8 cellular contexts compared by ENCODE assay signal in the genomic region with DNA sequence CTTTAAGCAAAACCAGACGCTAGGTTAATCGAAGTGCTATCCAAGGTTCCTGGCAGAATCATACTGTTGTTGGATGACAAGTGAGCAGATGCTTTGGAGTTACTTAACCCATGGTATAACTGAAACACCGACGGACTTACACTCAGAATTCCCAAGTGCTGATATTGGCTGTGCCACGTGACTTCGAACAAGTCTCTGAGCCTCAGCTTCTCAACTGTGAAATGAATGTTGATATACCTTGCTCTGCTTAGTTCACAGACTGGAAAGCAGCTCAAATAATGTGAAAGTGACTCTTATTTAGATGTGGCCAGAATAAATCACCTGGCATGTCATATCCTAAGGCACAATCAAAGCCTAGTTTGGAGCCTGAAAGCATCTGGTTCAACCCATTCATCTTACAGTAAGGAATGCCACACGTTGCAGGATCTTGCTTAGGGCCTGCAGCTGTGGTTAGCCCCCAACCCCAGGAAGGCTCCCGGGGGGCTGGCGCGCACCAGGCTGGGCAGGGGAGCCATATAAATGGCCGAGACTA. TPM values are rescaled to one million over a fixed set of nuclear protein-coding genes. Genes with fewer than 3 reads are reported as not detected.
DNase-seq lines count a peak whose midpoint lies in the region; ATAC-seq and TF ChIP-seq lines count a peak whose summit lies in the region.

No MANE protein-coding gene starts in this region.

- no peaks in the 10 kb centered on the region; the same call in 1 of the 2 replicates for H3K9me3 ChIP-seq in AG04450 (ENCODE audit: control insufficient read depth, insufficient read depth, low read length)
- no peaks in the 10 kb centered on the region for H3K9me3 ChIP-seq in HUES64 (ENCODE audit: insufficient read depth, low read depth, low read length)
- H3K9me3 ChIP-seq in breast epithelium: no peaks in the 10 kb centered on the region
- no peaks in the 10 kb centered on the region for H3K9me3 ChIP-seq in mucosa of descending colon

- TF ChIP-seq POLR2A in breast epithelium (IDR thresholded peaks at IDR 0.05): no peak

- H3K27me3 ChIP-seq in AG04450 (ENCODE audit: control insufficient read depth, insufficient read depth, low read length): no peaks in the 10 kb centered on the region
- no peaks in the 10 kb centered on the region for H3K27me3 ChIP-seq in HUES64 (ENCODE audit: insufficient read depth, low read length)
- H3K27me3 ChIP-seq in breast epithelium: no peaks in the 10 kb centered on the region

- DNase-seq in AG04450 (ENCODE audit: low read depth, low spot score): no peak
- DNase-seq in breast epithelium (ENCODE audit: low spot score in 2 of 2): no peak
- DNase-seq in mucosa of descending colon: no peak
- DNase-seq in NCI-H2171 treated with DMSO at 0.1 percent for 48 hours (lab: John Stamatoyannopoulos, UW): no peak
- DNase-seq in NCI-H2196 treated with DMSO at 0.1 percent for 48 hours (lab: John Stamatoyannopoulos, UW; ENCODE audit: unreplicated experiment): no peak
- no peak for DNase-seq in ureter (ENCODE audit: low spot score)
- DNase-seq in HuH-7.5 (ENCODE audit: low spot score): no peak

- ATAC-seq in mucosa of descending colon: no peak

- CTCF ChIA-PET in AG04450 (lab: Charles Lee): interaction anchor here (1.2 to 2.3 kb wide), 2 partner anchors 9 to 21 kb away, joined by 4 to 13 read pairs; no protein-coding TSS in a partner anchor

- intact Hi-C loops in breast epithelium (cut with DNase I; ENCODE audit: low total_unique reads): no loop called here
- intact Hi-C loops in mucosa of descending colon (cut with DNase I, micrococcal nuclease): no loop called here

- H3K4me1 ChIP-seq in HUES64 (ENCODE audit: insufficient read depth, low read length): peaks cover 6% of the 10 kb centered on the region
- H3K4me1 ChIP-seq in breast epithelium: peaks cover 6 to 11% of the 10 kb centered on the region in 2 donors
- peaks cover 16% of the 10 kb centered on the region for H3K4me1 ChIP-seq in mucosa of descending colon (ENCODE audit: low read depth)

- POLR2A ChIA-PET in AG04450 (lab: Yijun Ruan, JAX): interaction anchor here (0.9 to 1.4 kb wide), 3 partner anchors 77 to 80 kb away, joined by 3 to 6 read pairs (median 3); a partner anchor contains a TSS

- H3K36me3 ChIP-seq in HUES64 (ENCODE audit: insufficient read depth, low read length): peaks cover 35% of the 10 kb centered on the region
- no peaks in the 10 kb centered on the region for H3K36me3 ChIP-seq in breast epithelium
- H3K36me3 ChIP-seq in mucosa of descending colon (ENCODE audit: low read depth): no peaks in the 10 kb centered on the region

- H3K4me3 ChIP-seq in AG04450 (ENCODE audit: low read depth, low read length) (peak overlapping the region; percentile 95), HUES64 (ENCODE audit: low read length) (peak overlapping the region; percentile 88), breast epithelium (peak overlapping the region; percentile 91 to 96 (median 93)), mucosa of descending colon (peak overlapping the region; percentile 70)

- peak overlapping the region; percentile 80 for H3K9ac ChIP-seq in HUES64 (ENCODE audit: low read depth, low read length)

- TF ChIP-seq CTCF in AG04450 (IDR thresholded peaks at IDR 0.05; ENCODE audit: low read depth, low read length) (no peak), breast epithelium (IDR thresholded peaks at IDR 0.05) (no peak), mucosa of descending colon (IDR thresholded peaks at IDR 0.05) (no peak)

- 25% methylated on average over 11 of the region's 11 CpGs for WGBS in HUES64

- H3K27ac ChIP-seq in AG04450 (ENCODE audit: low read depth, low read length): no peak overlapping the region
- H3K27ac ChIP-seq in HUES64 (ENCODE audit: low read depth, low read length): no peak overlapping the region
- H3K27ac ChIP-seq in breast epithelium: peak overlapping the region; percentile 72 to 83

RNA-seq across cellular contexts. Expression of a gene that starts 0.8 kb away (rescaled TPM):
- polyA plus RNA-seq in AG04450 (2011; rRNA removed): 10.0 and 10.7 TPM in 2 replicates
- 16.0 and 19.1 TPM in 2 replicates for polyA minus RNA-seq in AG04450 (2011; rRNA and poly(A)+ RNA removed)
- polyA plus RNA-seq in HUES64 (2013, experiment 1 of 2): 27.6 TPM
- 22.3 TPM for polyA plus RNA-seq in HUES64 (2013, experiment 2 of 2)
- total RNA-seq in breast epithelium (10 to 100 TPM; 14.4 to 23.2 (median 19.3) TPM), mucosa of descending colon (10 to 100 TPM in 1 of 3 donors, 1 to 10 TPM in 2; 6.8 to 15.5 (median 9.3) TPM), ureter (20.9 TPM)

RNA-seq across cellular contexts. Expression of a gene that starts 3.6 kb away (rescaled TPM):
- 47.3 and 50.4 TPM in 2 replicates for polyA plus RNA-seq in AG04450 (2011; rRNA removed)
- polyA minus RNA-seq in AG04450 (2011; rRNA and poly(A)+ RNA removed): 27.2 and 34.6 TPM in 2 replicates
- polyA plus RNA-seq in HUES64 (2013, experiment 1 of 2): 61.0 TPM
- polyA plus RNA-seq in HUES64 (2013, experiment 2 of 2): 57.6 TPM
- total RNA-seq in breast epithelium: 10 to 100 TPM; 12.1 to 23.4 (median 21.4) TPM
- total RNA-seq in mucosa of descending colon: 10 to 100 TPM; 30.0 to 50.9 (median 36.0) TPM
- 30.5 TPM for total RNA-seq in ureter

Comparison
In these comparisons a context has a peak if more than half of its experiments do, and no peak if none do; other contexts are left out.
1. H3K27ac ChIP-seq: peak in breast epithelium (2 of 2); none in AG04450 (single experiment) and HUES64 (single experiment).
2. Peak in every context shown above with its lines, with median percentiles within 50 percentile points of each other: H3K4me3 ChIP-seq.